ENCODE assay signal across 15 cellular contexts in the genomic region with DNA sequence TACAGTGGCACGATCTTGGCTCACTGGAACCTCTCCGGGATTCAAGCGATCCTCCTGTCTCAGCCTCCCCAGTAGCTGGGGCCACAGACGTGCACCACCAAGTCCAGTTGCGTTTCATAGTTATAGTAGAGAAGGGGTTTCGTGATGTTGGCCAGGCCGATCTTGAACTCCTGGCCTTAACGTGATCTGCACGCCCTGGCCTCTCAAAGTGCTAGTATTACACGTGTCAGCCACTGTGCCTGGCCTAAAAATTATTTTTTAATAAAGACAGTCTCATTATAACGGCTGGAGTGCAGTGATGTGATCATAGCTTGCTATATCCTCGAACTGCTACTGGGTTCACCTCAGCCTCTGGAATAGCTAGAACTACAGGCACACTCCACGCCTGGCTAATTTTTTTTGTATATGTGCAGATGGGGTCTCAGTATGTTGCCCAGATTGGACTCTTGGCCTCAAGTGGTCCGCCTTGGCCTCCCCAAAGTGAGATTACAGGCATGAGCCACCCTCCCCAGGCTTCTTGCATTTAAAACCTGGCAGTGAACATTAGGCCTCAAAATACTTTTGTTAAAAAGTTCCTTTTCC. TPM values are rescaled to one million over a fixed set of nuclear protein-coding genes. Genes with fewer than 3 reads are reported as not detected.
A peak's percentile ranks its signal among the peaks of the same experiment; 100 is the strongest.
DNase-seq lines count a peak whose midpoint lies in the region; ATAC-seq, FAIRE-seq and TF ChIP-seq lines count a peak whose summit lies in the region.
"Had no signal": no experiment of that assay in that cellular context is flagged by ENCODE, and none has a peak within 500 bp of the region (broad histone marks: within the 10 kb centered on the region; RNA-seq: fewer than 3 reads in every experiment).

No MANE protein-coding gene starts in this region.

- no peak overlapping the region for H2AK5ac ChIP-seq in mesenchymal stem cell (ENCODE audit: low read length, severe bottlenecking)

- in situ Hi-C loops in HAP-1 (cut with MboI; ENCODE audit: low sequenced_read_pairs) = no loop called here

- H3K79me1 ChIP-seq in mesenchymal stem cell (replicated peaks; ENCODE audit: low read length, poor library complexity, severe bottlenecking) = no peaks in the 10 kb centered on the region

- H3K36me3 Mint-ChIP-seq in activated B cell treated with CpG ODN at 0.5 μM for 24 hours (ENCODE audit: low read depth) = peaks cover 91% of the 10 kb centered on the region
- peaks cover 46% of the 10 kb centered on the region for H3K36me3 Mint-ChIP-seq in progenitor cell of endocrine pancreas (ENCODE audit: insufficient read depth)

- H3K27ac Mint-ChIP-seq in activated B cell treated with CpG ODN at 0.5 μM for 24 hours = peak overlapping the region; percentile 50
- no peak overlapping the region for H3K27ac Mint-ChIP-seq in progenitor cell of endocrine pancreas

- no peak overlapping the region for H2BK12ac ChIP-seq in mesenchymal stem cell (ENCODE audit: low read length in 2 of 2)

- no peak overlapping the region for H3K27ac ChIP-seq in mesenchymal stem cell (ENCODE audit: low read length, poor library complexity, severe bottlenecking)
- H3K27ac ChIP-seq: 22Rv1, left ventricle myocardium inferior, tibial nerve had no signal

- TF ChIP-seq CTCF in activated B cell treated with CpG ODN at 0.5 μM for 24 hours (IDR thresholded peaks at IDR 0.05) (no peak), progenitor cell of endocrine pancreas (IDR thresholded peaks at IDR 0.05; ENCODE audit: unreplicated experiment) (no peak)

- H3K4me1 Mint-ChIP-seq in activated B cell treated with CpG ODN at 0.5 μM for 24 hours = peaks cover 69% of the 10 kb centered on the region
- peaks cover 38% of the 10 kb centered on the region for H3K4me1 Mint-ChIP-seq in progenitor cell of endocrine pancreas (ENCODE audit: low read depth)

- POLR2A ChIA-PET in activated B cell treated with CpG ODN at 0.5 μM for 24 hours (lab: Charles Lee) = interaction anchor here (0.6 to 1.8 kb wide), 6 partner anchors 13 to 615 kb away, joined by 3 to 13 read pairs (median 3); no protein-coding TSS in a partner anchor

- H4K91ac ChIP-seq in mesenchymal stem cell (ENCODE audit: low read length) = no peak overlapping the region

- H3K36me3 ChIP-seq in HAP-1 (replicated peaks) = peaks cover 92% of the 10 kb centered on the region
- peaks cover 26 to 72% of the 10 kb centered on the region in 2 experiments for H3K36me3 ChIP-seq in mesenchymal stem cell (ENCODE audit: control insufficient read depth in 1 of 2, insufficient read depth in 2 of 2, low read depth in 1 of 2, low read length in 2 of 2)

- H2BK120ac ChIP-seq in mesenchymal stem cell (ENCODE audit: low read depth, low read length) = no peak overlapping the region

- H2BK5ac ChIP-seq in mesenchymal stem cell (ENCODE audit: low read depth, low read length, poor library complexity, severe bottlenecking) = no peak overlapping the region

- DNase-seq in DMS 273 (lab: John Stamatoyannopoulos, UW; ENCODE audit: unreplicated experiment) = peak; percentile 42
- no peak for DNase-seq in DMS 273 treated with DMSO at 0.1 percent for 48 hours (lab: John Stamatoyannopoulos, UW)
- DNase-seq in HAP-1 (ENCODE audit: low spot score in 2 of 2) = no peak
- no peak for DNase-seq in activated B cell treated with CpG ODN at 0.5 μM for 24 hours
- no peak for DNase-seq in mesenchymal stem cell
- no peak for DNase-seq in progenitor cell of endocrine pancreas (ENCODE audit: low spot score, unreplicated experiment)
- no peak for DNase-seq in GM19239 (ENCODE audit: insufficient read length, low spot score)
- no peak for DNase-seq in iPS-NIHi7 (ENCODE audit: extremely low spot score)
- DNase-seq: caudate nucleus, heart right ventricle, left ventricle myocardium inferior, NCI-H1048 had no signal

- CTCF ChIA-PET in activated B cell treated with CpG ODN at 0.5 μM for 24 hours (lab: Charles Lee) = no interaction called here

- H3K27me3 ChIP-seq in HAP-1 (ENCODE audit: low read depth) = no peaks in the 10 kb centered on the region
- H3K27me3 ChIP-seq in mesenchymal stem cell (ENCODE audit: control insufficient read depth in 1 of 2, insufficient read depth in 1 of 2, low read length in 2 of 2) = no peaks in the 10 kb centered on the region
- H3K27me3 ChIP-seq: heart right ventricle, tibial nerve had no signal

- WGBS in mesenchymal stem cell = 91% methylated on average over 12 of the region's 14 CpGs

- H3K9me3 Mint-ChIP-seq in activated B cell treated with CpG ODN at 0.5 μM for 24 hours (no peaks in the 10 kb centered on the region), progenitor cell of endocrine pancreas (ENCODE audit: low read depth) (no peaks in the 10 kb centered on the region)

- H4K8ac ChIP-seq in mesenchymal stem cell (ENCODE audit: low read length) = no peak overlapping the region

- H3K4me2 ChIP-seq in mesenchymal stem cell (ENCODE audit: low read length, poor library complexity, severe bottlenecking) = no peak overlapping the region

- H2BK15ac ChIP-seq in mesenchymal stem cell (ENCODE audit: low read depth, poor library complexity, severe bottlenecking) = no peak overlapping the region

- no peak overlapping the region for H3K4ac ChIP-seq in mesenchymal stem cell (ENCODE audit: low read depth in 1 of 2, low read length in 2 of 2)

- H3K14ac ChIP-seq in mesenchymal stem cell (ENCODE audit: low read length in 2 of 2) = no peak overlapping the region

- H3K4me3 Mint-ChIP-seq in activated B cell treated with CpG ODN at 0.5 μM for 24 hours (no peak overlapping the region), progenitor cell of endocrine pancreas (ENCODE audit: low read depth) (no peak overlapping the region)

- H3K4me3 ChIP-seq in HAP-1 (peak overlapping the region; percentile 97; the same call in 1 of the 2 replicates), mesenchymal stem cell (ENCODE audit: insufficient read depth in 1 of 2, low read depth in 1 of 2, low read length in 2 of 2) (peak overlapping the region in 1 of 2 experiments; percentile 29)
- H3K4me3 ChIP-seq: heart right ventricle, tibial nerve had no signal

- H3K4me1 ChIP-seq in HAP-1 (peaks cover 17% of the 10 kb centered on the region), mesenchymal stem cell (ENCODE audit: control insufficient read depth, insufficient read depth, low read depth, low read length) (peaks cover 11% of the 10 kb centered on the region)

- no peak overlapping the region for H2AFZ ChIP-seq in mesenchymal stem cell (ENCODE audit: low read depth, low read length)

- intact Hi-C loops in activated B cell treated with CpG ODN at 0.5 μM for 24 hours (cut with micrococcal nuclease) = no loop called here

- peak overlapping the region; percentile 14 for H3K9ac ChIP-seq in mesenchymal stem cell (ENCODE audit: low read length)

- ATAC-seq in activated B cell treated with CpG ODN at 0.5 μM for 24 hours (ENCODE audit: low read depth) = no peak
- ATAC-seq: heart right ventricle had no signal

- H3K18ac ChIP-seq in mesenchymal stem cell (ENCODE audit: low read depth in 1 of 2, low read length in 2 of 2) = no peak overlapping the region

- H3K9me3 ChIP-seq in HAP-1 (no peaks in the 10 kb centered on the region), mesenchymal stem cell (ENCODE audit: control insufficient read depth, low read length) (no peaks in the 10 kb centered on the region)
- H3K9me3 ChIP-seq: heart right ventricle, left ventricle myocardium inferior, tibial nerve had no signal

- H3K23ac ChIP-seq in mesenchymal stem cell (ENCODE audit: low read length in 2 of 2) = no peak overlapping the region

- no peak for FAIRE-seq in GM19239 (lab: Jason Lieb, UNC)

- H3K27me3 Mint-ChIP-seq in activated B cell treated with CpG ODN at 0.5 μM for 24 hours = no peaks in the 10 kb centered on the region
- no peaks in the 10 kb centered on the region for H3K27me3 Mint-ChIP-seq in progenitor cell of endocrine pancreas

RNA-seq across cellular contexts. Expression of a gene that starts 4.4 kb away (rescaled TPM):
- total RNA-seq in activated B cell treated with CpG ODN at 0.5 μM for 24 hours (1,505 and 1,563 TPM in 2 replicates), progenitor cell of endocrine pancreas (1,367 and 1,453 TPM in 2 replicates)
- 1,355 TPM for polyA plus RNA-seq in mesenchymal stem cell (2013, experiment 1 of 2)
- polyA plus RNA-seq in mesenchymal stem cell (2013, experiment 2 of 2) = 1,330 TPM

RNA-seq across cellular contexts. Expression of a gene that starts 27.4 kb away (rescaled TPM):
- total RNA-seq in activated B cell treated with CpG ODN at 0.5 μM for 24 hours (0.15 TPM in 1 of 2 replicates, not detected in the other), progenitor cell of endocrine pancreas (2.3 and 2.6 TPM in 2 replicates)
- 0.12 TPM for polyA plus RNA-seq in mesenchymal stem cell (2013, experiment 1 of 2)
- 0.04 TPM for polyA plus RNA-seq in mesenchymal stem cell (2013, experiment 2 of 2)
- total RNA-seq: NCI-H460 had no signal
